ENCODE assay signal across 8 cellular contexts in the genomic region with DNA sequence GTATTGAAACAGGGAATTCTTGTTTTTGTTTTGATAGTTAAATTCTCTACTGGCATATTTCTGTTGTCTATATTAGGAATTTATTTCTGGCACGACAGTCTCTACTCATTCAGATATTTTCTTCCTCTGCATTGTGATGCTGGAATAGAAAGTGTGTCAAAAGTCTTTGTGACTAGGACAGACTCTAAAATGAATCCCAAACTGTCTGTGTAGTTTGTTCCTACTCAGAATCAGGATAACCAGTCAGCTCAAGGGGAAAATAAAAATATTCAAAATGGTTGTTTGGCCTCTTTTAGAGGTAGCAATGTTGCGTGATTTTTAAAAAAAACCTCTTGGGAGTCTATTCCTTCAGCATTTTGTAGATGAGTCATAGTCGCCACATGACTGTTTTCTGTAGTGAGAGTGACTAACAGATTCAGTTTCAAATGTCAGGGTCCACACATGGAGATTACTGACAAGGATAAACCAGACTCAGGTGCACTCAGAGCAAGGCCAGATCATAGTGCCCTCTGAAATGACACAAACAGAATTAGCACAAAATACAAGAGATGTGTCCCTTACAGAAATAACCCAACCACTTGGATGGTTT. TPM values are rescaled to one million over a fixed set of nuclear protein-coding genes. Genes with fewer than 3 reads are reported as not detected.
DNase-seq lines count a peak whose midpoint lies in the region; ATAC-seq and TF ChIP-seq lines count a peak whose summit lies in the region.

No MANE protein-coding gene starts in this region.

- no peaks in the 10 kb centered on the region for H3K36me3 ChIP-seq in MG63
- H3K36me3 ChIP-seq in H7 (replicated peaks; ENCODE audit: control insufficient read depth, insufficient read depth, low read length) = no peaks in the 10 kb centered on the region

- peaks cover 5% of the 10 kb centered on the region for H3K9me3 Mint-ChIP-seq in activated naive CD8-positive, alpha-beta T cell treated with anti-CD3 and anti-CD28 coated beads for 36 hours

- H3K27me3 Mint-ChIP-seq in activated naive CD8-positive, alpha-beta T cell treated with anti-CD3 and anti-CD28 coated beads for 36 hours = peaks cover 43% of the 10 kb centered on the region

- DNase-seq in AG09309 (ENCODE audit: low read depth) (peak; percentile 29), MG63 (no peak), NCI-H2081 (lab: John Stamatoyannopoulos, UW) (no peak), H7 (no peak)
- peak; percentile 28 for DNase-seq in activated naive CD8-positive, alpha-beta T cell treated with anti-CD3 and anti-CD28 coated beads for 36 hours
- DNase-seq in stimulated activated naive CD8-positive, alpha-beta T cell treated with anti-CD3 and anti-CD28 coated beads, Interleukin-15, Interleukin-2, amounts not matched to agents 100 U/mL and 50 U/mL, for 24 hours = no peak

- H3K27ac Mint-ChIP-seq in activated naive CD8-positive, alpha-beta T cell treated with anti-CD3 and anti-CD28 coated beads for 36 hours = no peak overlapping the region

- no peak for TF ChIP-seq CTCF in AG09309 (IDR thresholded peaks at IDR 0.05; ENCODE audit: control insufficient read depth, insufficient read depth, low read depth, low read length, missing control alignments)

- H3K4me3 ChIP-seq in AG09309 (ENCODE audit: control insufficient read depth, low read depth, low read length) (no peak overlapping the region), MG63 (no peak overlapping the region), H7 (ENCODE audit: insufficient read depth, low read depth, low read length) (no peak overlapping the region)

- H3K4me1 Mint-ChIP-seq in activated naive CD8-positive, alpha-beta T cell treated with anti-CD3 and anti-CD28 coated beads for 36 hours = peaks cover 11% of the 10 kb centered on the region

- no peak overlapping the region for H3K4me3 Mint-ChIP-seq in activated naive CD8-positive, alpha-beta T cell treated with anti-CD3 and anti-CD28 coated beads for 36 hours

- H3K9me3 ChIP-seq in MG63 = peaks cover 2% of the 10 kb centered on the region; the same call in 1 of the 2 replicates

- peak; percentile 99 for ATAC-seq in GM19043 (IDR thresholded peaks at IDR 0.05; ENCODE audit: low read depth, unreplicated experiment)
- peak; percentile 99 for ATAC-seq in HG03103 (IDR thresholded peaks at IDR 0.05; ENCODE audit: low read depth, unreplicated experiment)
- ATAC-seq in stimulated activated naive CD8-positive, alpha-beta T cell treated with anti-CD3 and anti-CD28 coated beads, Interleukin-15, Interleukin-2, amounts not matched to agents 100 U/mL and 50 U/mL, for 24 hours = peak; percentile 94

- no peaks in the 10 kb centered on the region for H3K27me3 ChIP-seq in MG63
- no peaks in the 10 kb centered on the region for H3K27me3 ChIP-seq in H7 (ENCODE audit: control insufficient read depth, insufficient read depth, low read length)

- no peaks in the 10 kb centered on the region for H3K36me3 Mint-ChIP-seq in activated naive CD8-positive, alpha-beta T cell treated with anti-CD3 and anti-CD28 coated beads for 36 hours

RNA-seq across cellular contexts. Expression of a gene that starts 13.1 kb away (rescaled TPM):
- not detected for total RNA-seq in activated naive CD8-positive, alpha-beta T cell treated with anti-CD3 and anti-CD28 coated beads for 36 hours
- total RNA-seq in MG63 (2014; rRNA removed; shearing (Covaris generic); ENCODE audit: low replicate concordance) = not detected in 2 replicates
- 2.0 and 2.6 TPM in 2 replicates for total RNA-seq in H7 (2014; rRNA removed; shearing (Covaris generic))

Comparison
In these comparisons a context has a peak if more than half of its experiments do, and no peak if none do; other contexts are left out.
1. DNase-seq: peak in AG09309 (single experiment) and activated naive CD8-positive, alpha-beta T cell treated with anti-CD3 and anti-CD28 coated beads for 36 hours (single experiment); none in stimulated activated naive CD8-positive, alpha-beta T cell treated with anti-CD3 and anti-CD28 coated beads, Interleukin-15, Interleukin-2, amounts not matched to agents 100 U/mL and 50 U/mL, for 24 hours (single experiment), MG63 (single experiment), NCI-H2081 (0 of 2) and H7 (single experiment).
2. Peak in every context shown above with its lines, with median percentiles within 50 percentile points of each other: ATAC-seq.